ENCODE assay signal across 16 cellular contexts in genomic region chr1:178011101-178011828, GRCh38. TPM values are rescaled to one million over a fixed set of nuclear protein-coding genes. Genes with fewer than 3 reads are reported as not detected.
DNase-seq lines count a peak whose midpoint lies in the region; ATAC-seq, FAIRE-seq and TF ChIP-seq lines count a peak whose summit lies in the region.
"Had no signal": no experiment of that assay in that cellular context is flagged by ENCODE, and none has a peak within 500 bp of the region (broad histone marks: within the 10 kb centered on the region; RNA-seq: fewer than 3 reads in every experiment).

No MANE protein-coding gene starts in this region.

- H3K79me2 ChIP-seq in K562 (ENCODE audit: control insufficient read depth, insufficient read depth, low read length) (no peaks in the 10 kb centered on the region), HepG2 (ENCODE audit: insufficient read depth, low read length) (no peaks in the 10 kb centered on the region)

- intact Hi-C loops in K562 (cut with micrococcal nuclease): no loop called here
- intact Hi-C loops in HepG2 (cut with micrococcal nuclease; ENCODE audit: unreplicated experiment): no loop called here

- H3K27ac ChIP-seq in K562 (ENCODE audit: extremely low read depth, low read depth, low read length) (no peak overlapping the region), HepG2 (ENCODE audit: extremely low read length, insufficient read depth, low read length) (no peak overlapping the region)
- H3K27ac ChIP-seq: HL-60, thyroid gland had no signal

- FAIRE-seq in K562 (lab: Jason Lieb, UNC) (no peak), HepG2 (lab: Jason Lieb, UNC) (no peak)
- FAIRE-seq: small intestine had no signal

- no peak for TF ChIP-seq RAD21 in K562 (CRISPR knock-in tag; conservative IDR thresholded peaks at IDR 0.05 in 1 of 2, IDR thresholded peaks at IDR 0.05 in 1 of 2)
- TF ChIP-seq RAD21 in HepG2 (CRISPR knock-in tag; IDR thresholded peaks at IDR 0.05): no peak

- no peaks in the 10 kb centered on the region for H3K4me1 ChIP-seq in K562 (replicated peaks in 1 of 2; ENCODE audit: control insufficient read depth in 2 of 2, insufficient read depth in 2 of 2, low read length in 2 of 2)
- peaks cover 16% of the 10 kb centered on the region for H3K4me1 ChIP-seq in HepG2 (ENCODE audit: insufficient read depth, low read length)
- H3K4me1 ChIP-seq: BE2C, thyroid gland had no signal

- no peak for TF ChIP-seq EP300 in K562 (IDR thresholded peaks at IDR 0.05; ENCODE audit: low read length)
- TF ChIP-seq EP300 in HepG2 (IDR thresholded peaks at IDR 0.05; ENCODE audit: low read depth in 2 of 2, low read length in 2 of 2): no peak
- TF ChIP-seq EP300 in HepG2 (CRISPR knock-in tag; IDR thresholded peaks at IDR 0.05; ENCODE audit: borderline replicate concordance): no peak

- no peaks in the 10 kb centered on the region for H3K9me3 ChIP-seq in K562 (replicated peaks; ENCODE audit: control insufficient read depth, insufficient read depth, low read depth, low read length)
- no peaks in the 10 kb centered on the region for H3K9me3 ChIP-seq in HepG2 (ENCODE audit: low read length)
- H3K9me3 ChIP-seq: BE2C, thyroid gland had no signal

- H3K27me3 ChIP-seq in K562 (ENCODE audit: control insufficient read depth in 2 of 2, insufficient read depth in 2 of 2, low read length in 2 of 2) (no peaks in the 10 kb centered on the region), HepG2 (ENCODE audit: control insufficient read depth in 1 of 2, insufficient read depth in 2 of 2, low read length in 2 of 2) (no peaks in the 10 kb centered on the region)
- H3K27me3 ChIP-seq: BE2C, thyroid gland had no signal

- H3K4me2 ChIP-seq in K562 (ENCODE audit: insufficient read depth, low read length) (no peak overlapping the region), HepG2 (ENCODE audit: low read depth, low read length) (no peak overlapping the region)

- 0% methylated on average over 5 of the region's 5 CpGs for WGBS in K562 (ENCODE audit: insufficient coverage, low coverage, missing lambda C conversion rate)
- 62% methylated on average over 5 of the region's 5 CpGs for WGBS in HepG2 (ENCODE audit: low lambda C conversion rate)

- TF ChIP-seq CTCF in K562 (IDR thresholded peaks at IDR 0.05 in 2 of 3, conservative IDR thresholded peaks at IDR 0.05 in 1 of 3; ENCODE audit: insufficient read depth in 2 of 3, low read depth in 1 of 3, low read length in 3 of 3) (no peak), HepG2 (CRISPR knock-in tag; IDR thresholded peaks at IDR 0.05) (no peak), omental fat pad (IDR thresholded peaks at IDR 0.05) (no peak)

- TF ChIP-seq POLR2A in K562 (conservative IDR thresholded peaks at IDR 0.05): no peak
- TF ChIP-seq POLR2A in HepG2 (IDR thresholded peaks at IDR 0.05; ENCODE audit: insufficient read depth in 1 of 2, low read depth in 2 of 2, low read length in 2 of 2): no peak

- DNase-seq in AG08396 (ENCODE audit: low spot score) (peak; percentile 21), LHCN-M2 (ENCODE audit: low read depth) (peak; percentile 95), K562 (ENCODE audit: extremely low read depth in 1 of 4, low spot score in 3 of 4) (no peak), HepG2 (ENCODE audit: low spot score) (peak; percentile 24), omental fat pad (ENCODE audit: low spot score) (no peak)
- no peak for DNase-seq in stimulated activated CD4-positive, alpha-beta T cell treated with anti-CD3 and anti-CD28 coated beads, Interleukin-15, amount 100 ng/mL, for 24 hours
- DNase-seq: activated CD4-positive, alpha-beta T cell treated with anti-CD3 and anti-CD28 coated beads for 4 hours; BE2C; GF-D8; T-cell; thyroid gland had no signal

- ATAC-seq in K562 (no peak), HepG2 (no peak), HG02852 (IDR thresholded peaks at IDR 0.05; ENCODE audit: unreplicated experiment) (no peak), omental fat pad (ENCODE audit: low FRiP score) (no peak), HG02610 (IDR thresholded peaks at IDR 0.05; ENCODE audit: unreplicated experiment) (no peak)
- ATAC-seq: activated T-helper 17 cell treated with anti-CD3 and anti-CD28 coated beads, Interleukin-2, amount 50 U/mL, for 72 hours; T-cell had no signal

- H4K20me1 ChIP-seq in K562 (replicated peaks; ENCODE audit: control insufficient read depth, insufficient read depth, low read length): no peaks in the 10 kb centered on the region
- no peaks in the 10 kb centered on the region for H4K20me1 ChIP-seq in HepG2 (ENCODE audit: insufficient read depth, low read length)

- no TSS peak for BruUV-seq in K562 (replicated peaks; lab: Mats Ljungman, UMichigan)
- no TSS peak for BruUV-seq in HepG2 (replicated peaks; lab: Mats Ljungman, UMichigan)

- H3K36me3 ChIP-seq in K562 (ENCODE audit: control insufficient read depth, insufficient read depth, low read length) (no peaks in the 10 kb centered on the region), HepG2 (replicated peaks in 1 of 2; ENCODE audit: control insufficient read depth in 1 of 2, insufficient read depth in 2 of 2, low read length in 2 of 2) (0 out of 5 replicates have a peak, but pooled peaks cover 0 to 6% of the 10 kb centered on the region in 2 experiments)
- H3K36me3 ChIP-seq: BE2C, thyroid gland had no signal

- no peak overlapping the region for H2AFZ ChIP-seq in K562 (ENCODE audit: low read depth, low read length)
- H2AFZ ChIP-seq in HepG2 (ENCODE audit: low read length): no peak overlapping the region

- CTCF ChIA-PET in K562 (lab: Yijun Ruan, JAX; ENCODE audit: low intra/inter-chr PET ratio) (no interaction called here), HepG2 (lab: Yijun Ruan, JAX; ENCODE audit: low intra/inter-chr PET ratio, low total read pairs) (no interaction called here)

- H3K4me3 ChIP-seq in K562: no peak overlapping the region
- no peak overlapping the region for H3K4me3 ChIP-seq in HepG2 (replicated peaks in 1 of 3; ENCODE audit: insufficient read depth in 1 of 3, low read depth in 2 of 3, low read length in 3 of 3)
- H3K4me3 ChIP-seq: thyroid gland had no signal

- H3K9ac ChIP-seq in K562 (ENCODE audit: insufficient read depth in 1 of 2, low read depth in 2 of 2, low read length in 2 of 2) (no peak overlapping the region), HepG2 (ENCODE audit: insufficient read depth, low read depth, low read length) (no peak overlapping the region)

- POLR2A ChIA-PET in K562 (lab: Yijun Ruan, JAX) (no interaction called here), HepG2 (lab: Yijun Ruan, JAX) (interaction anchor here (1.2 to 1.7 kb wide), 3 partner anchors 16 to 42 kb away, joined by 3 to 6 read pairs (median 6); partner anchors contain the start of gene SEC16B)

- in situ Hi-C loops in K562 (cut with MboI) (no loop called here), HepG2 (cut with HindIII; ENCODE audit: extremely low pct_ligation_motif_present, low pct_unique_long_range_greater_than_20kb) (no loop called here)

- no peaks in the 10 kb centered on the region for H3K9me1 ChIP-seq in K562 (ENCODE audit: control insufficient read depth, insufficient read depth, low read length)

TF ChIP-seq in HepG2, 621 proteins besides CTCF, POLR2A, EP300 and RAD21 (continues in another document):
- TF ChIP-seq TSC22D2 (CRISPR knock-in tag; IDR thresholded peaks at IDR 0.05; ENCODE audit: borderline replicate concordance) (no peak), FOSL2 (CRISPR knock-in tag; IDR thresholded peaks at IDR 0.05) (peak; percentile 77)

RNA-seq across cellular contexts. Expression of gene SEC16B, which starts 41.4 kb away (rescaled TPM):
- 10.8 and 12.5 TPM in 2 replicates for total RNA-seq in LHCN-M2 (2014; rRNA removed)
- 3.5 TPM for polyA plus RNA-seq in LHCN-M2 (2012)
- not detected in 2 replicates for total RNA-seq in K562 (2011; cell fraction: chromatin; rRNA removed; ENCODE audit: low replicate concordance)
- total RNA-seq in K562 (2011; cell fraction: nucleolus; rRNA removed): not detected in 2 replicates
- total RNA-seq in K562 (2011; cell fraction: nucleoplasm; rRNA removed): not detected in 2 replicates
- not detected in 2 replicates for total RNA-seq in K562 (2014; rRNA removed)
- not detected in 2 replicates for total RNA-seq in K562 (2014; rRNA removed; fragmentation: Illumina TruSeq; extraction: Trizol)
- not detected in 2 replicates for total RNA-seq in K562 (2015; rRNA removed; fragmentation: Illumina TruSeq; extraction: Trizol)
- total RNA-seq in K562 (2021): not detected in 2 replicates
- not detected in 2 replicates for polyA plus RNA-seq in K562 (2011; rRNA removed)
- polyA plus RNA-seq in K562 (2011; cell fraction: cytosol; rRNA removed): not detected in 2 replicates
- polyA plus RNA-seq in K562 (2011; cell fraction: nucleus; rRNA removed): 0.06 TPM in 1 of 2 replicates, not detected in the other
- 0.04 TPM in 1 of 2 replicates, not detected in the other for polyA plus RNA-seq in K562 (2012)
- polyA plus RNA-seq in K562 (2014; fragmentation: Illumina TruSeq; extraction: Trizol): not detected in 2 replicates
- not detected for polyA plus RNA-seq in K562 (2014; fragmentation: Nextera tagmentation; extraction: Ambion mirVana)
- polyA plus RNA-seq in K562 (2014; rRNA removed): not detected in 2 replicates
- not detected in 2 replicates for polyA minus RNA-seq in K562 (2011; rRNA and poly(A)+ RNA removed)
- not detected in 2 replicates for polyA minus RNA-seq in K562 (2011; cell fraction: cytosol; rRNA and poly(A)+ RNA removed)
- polyA minus RNA-seq in K562 (2011; cell fraction: nucleus; rRNA and poly(A)+ RNA removed): not detected in 2 replicates
- total RNA-seq in HepG2 (2016; rRNA removed; fragmentation: Illumina TruSeq; extraction: Trizol): 5.3 and 5.8 TPM in 2 replicates
- total RNA-seq in HepG2 (2016; cell fraction: cytosol; rRNA removed; fragmentation: Illumina TruSeq; extraction: Trizol; ENCODE audit: low read depth): 0.26 and 0.61 TPM in 2 replicates
- total RNA-seq in HepG2 (2016; cell fraction: insoluble cytoplasmic fraction; rRNA removed; fragmentation: Illumina TruSeq; extraction: Trizol): 5.5 and 5.9 TPM in 2 replicates
- 1.7 and 1.8 TPM in 2 replicates for total RNA-seq in HepG2 (2016; cell fraction: membrane; rRNA removed; fragmentation: Illumina TruSeq; extraction: Trizol)
- total RNA-seq in HepG2 (2016; cell fraction: nucleus; rRNA removed; fragmentation: Illumina TruSeq; extraction: Trizol): 4.7 and 7.1 TPM in 2 replicates
- polyA plus RNA-seq in HepG2 (2011; rRNA removed): 4.6 and 6.9 TPM in 2 replicates
- 2.9 and 3.8 TPM in 2 replicates for polyA plus RNA-seq in HepG2 (2011; cell fraction: cytosol; rRNA removed)
- 16.5 and 18.0 TPM in 2 replicates for polyA plus RNA-seq in HepG2 (2011; cell fraction: nucleus; rRNA removed)
- 3.5 and 6.2 TPM in 2 replicates for polyA plus RNA-seq in HepG2 (2012)
- 0.64 and 0.66 TPM in 2 replicates for polyA plus RNA-seq in HepG2 (2016; cell fraction: cytosol; fragmentation: Illumina TruSeq; extraction: Trizol; ENCODE audit: low read depth)
- polyA plus RNA-seq in HepG2 (2016; cell fraction: insoluble cytoplasmic fraction; fragmentation: Illumina TruSeq; extraction: Trizol; ENCODE audit: low read depth): 5.1 and 5.9 TPM in 2 replicates
- polyA plus RNA-seq in HepG2 (2016; cell fraction: membrane; fragmentation: Illumina TruSeq; extraction: Trizol; ENCODE audit: low read depth): 1.5 and 1.7 TPM in 2 replicates
- 8.9 and 9.0 TPM in 2 replicates for polyA plus RNA-seq in HepG2 (2016; cell fraction: nucleus; fragmentation: Illumina TruSeq; extraction: Trizol; ENCODE audit: insufficient read depth, low read depth)
- polyA minus RNA-seq in HepG2 (2011; rRNA and poly(A)+ RNA removed; ENCODE audit: low replicate concordance): 0.23 and 7.7 TPM in 2 replicates
- polyA minus RNA-seq in HepG2 (2011; cell fraction: cytosol; rRNA and poly(A)+ RNA removed): 1.5 and 1.8 TPM in 2 replicates
- 9.7 and 11.6 TPM in 2 replicates for polyA minus RNA-seq in HepG2 (2011; cell fraction: nucleus; rRNA and poly(A)+ RNA removed)
- 1 to 10 TPM in 3 of 4 donors, under 1 TPM in 1; 0.56 to 7.7 (median 1.6) TPM for total RNA-seq in omental fat pad
- total RNA-seq: activated T-helper 17 cell treated with anti-CD3 and anti-CD28 coated beads, Interleukin-2, amount 50 U/mL, for 72 hours; T-cell had no signal

Comparison
In these comparisons a context has a peak if more than half of its experiments do, and no peak if none do; other contexts are left out.
1. DNase-seq: peak in AG08396 (single experiment), LHCN-M2 (single experiment) and HepG2 (single experiment); none in K562 (0 of 4), stimulated activated CD4-positive, alpha-beta T cell treated with anti-CD3 and anti-CD28 coated beads, Interleukin-15, amount 100 ng/mL, for 24 hours (single experiment) and omental fat pad (single experiment).